ENCODE assay signal across 30 cellular contexts in genomic region chr6:25320459-25320858, GRCh38. TPM values are rescaled to one million over a fixed set of nuclear protein-coding genes. Genes with fewer than 3 reads are reported as not detected.
A peak's percentile ranks its signal among the peaks of the same experiment; 100 is the strongest.
DNase-seq lines count a peak whose midpoint lies in the region; ATAC-seq, FAIRE-seq and TF ChIP-seq lines count a peak whose summit lies in the region.
"Had no signal": no experiment of that assay in that cellular context is flagged by ENCODE, and none has a peak within 500 bp of the region (broad histone marks: within the 10 kb centered on the region; RNA-seq: fewer than 3 reads in every experiment).

No MANE protein-coding gene starts in this region.

- no peak overlapping the region for H3K27ac Mint-ChIP-seq in GM23338
- H3K27ac Mint-ChIP-seq in astrocyte (ENCODE audit: unreplicated experiment): no peak overlapping the region
- no peak overlapping the region for H3K27ac Mint-ChIP-seq in neural progenitor cell
- H3K27ac Mint-ChIP-seq: activated CD4-positive, alpha-beta T cell treated with anti-CD3 and anti-CD28 coated beads, Interleukin-2, amount 10 ng/mL, durations not matched to agents 24 days and 14 days; activated T-cell treated with anti-CD3 and anti-CD28 coated beads, Interleukin-2, amount 50 U/mL, for 24 hours; CD8-positive, alpha-beta memory T cell; natural killer cell treated with Interleukin-12 subunit alpha and Interleukin-12 subunit beta and Interleukin-15 and Interleukin-18, amount 100 ng/mL, for 72 hours had no signal

- no peaks in the 10 kb centered on the region for H3K36me3 Mint-ChIP-seq in GM23338 (ENCODE audit: low read depth)
- no peaks in the 10 kb centered on the region for H3K36me3 Mint-ChIP-seq in astrocyte (ENCODE audit: low read depth, unreplicated experiment)
- peaks cover 5% of the 10 kb centered on the region for H3K36me3 Mint-ChIP-seq in neural progenitor cell
- H3K36me3 Mint-ChIP-seq: CD8-positive, alpha-beta memory T cell; natural killer cell treated with Interleukin-12 subunit alpha and Interleukin-12 subunit beta and Interleukin-15 and Interleukin-18, amount 100 ng/mL, for 72 hours had no signal

- H3K27me3 ChIP-seq in GM23338 (ENCODE audit: insufficient read depth) (no peaks in the 10 kb centered on the region), astrocyte (ENCODE audit: insufficient read depth, low read length) (no peaks in the 10 kb centered on the region), hepatocyte (no peaks in the 10 kb centered on the region), neural progenitor cell (no peaks in the 10 kb centered on the region), WERI-Rb-1 (ENCODE audit: insufficient read depth, low read depth, severe bottlenecking) (no peaks in the 10 kb centered on the region)
- H3K27me3 ChIP-seq: BE2C, tibial nerve had no signal

- H3K9me3 Mint-ChIP-seq in GM23338 (no peaks in the 10 kb centered on the region), astrocyte (ENCODE audit: unreplicated experiment) (no peaks in the 10 kb centered on the region), neural progenitor cell (no peaks in the 10 kb centered on the region)
- H3K9me3 Mint-ChIP-seq: activated CD4-positive, alpha-beta T cell treated with anti-CD3 and anti-CD28 coated beads, Interleukin-2, amount 10 ng/mL, durations not matched to agents 24 days and 14 days; activated T-cell treated with anti-CD3 and anti-CD28 coated beads, Interleukin-2, amount 50 U/mL, for 24 hours; CD8-positive, alpha-beta memory T cell; natural killer cell treated with Interleukin-12 subunit alpha and Interleukin-12 subunit beta and Interleukin-15 and Interleukin-18, amount 100 ng/mL, for 72 hours had no signal

- H3K9me2 ChIP-seq in GM23338 (ENCODE audit: insufficient read depth): no peaks in the 10 kb centered on the region
- no peaks in the 10 kb centered on the region for H3K9me2 ChIP-seq in hepatocyte (replicated peaks; ENCODE audit: insufficient read depth)

- no peak overlapping the region for H2AFZ ChIP-seq in GM23338
- no peak overlapping the region for H2AFZ ChIP-seq in astrocyte (ENCODE audit: low read depth, low read length)
- H2AFZ ChIP-seq in hepatocyte: no peak overlapping the region
- H2AFZ ChIP-seq in neural progenitor cell (replicated peaks): no peak overlapping the region
- H2AFZ ChIP-seq: PC-9 had no signal

- H3K4me3 Mint-ChIP-seq in GM23338 (no peak overlapping the region), astrocyte (ENCODE audit: unreplicated experiment) (no peak overlapping the region), neural progenitor cell (no peak overlapping the region)
- H3K4me3 Mint-ChIP-seq: activated CD4-positive, alpha-beta T cell treated with anti-CD3 and anti-CD28 coated beads, Interleukin-2, amount 10 ng/mL, durations not matched to agents 24 days and 14 days; activated T-cell treated with anti-CD3 and anti-CD28 coated beads, Interleukin-2, amount 50 U/mL, for 24 hours; CD8-positive, alpha-beta memory T cell; natural killer cell treated with Interleukin-12 subunit alpha and Interleukin-12 subunit beta and Interleukin-15 and Interleukin-18, amount 100 ng/mL, for 72 hours had no signal

- no peak overlapping the region for H3K9ac ChIP-seq in astrocyte (ENCODE audit: low read length)
- H3K9ac ChIP-seq in neural progenitor cell: no peak overlapping the region

- H3K4me3 ChIP-seq in GM23338 (no peak overlapping the region), astrocyte (ENCODE audit: insufficient read depth, low read depth, low read length) (no peak overlapping the region), hepatocyte (no peak overlapping the region), neural progenitor cell (no peak overlapping the region), WERI-Rb-1 (ENCODE audit: low read depth, low read length) (no peak overlapping the region)
- H3K4me3 ChIP-seq: PC-9, tibial nerve had no signal

- H3K9me3 ChIP-seq in astrocyte (ENCODE audit: insufficient read depth, low read depth, low read length) (no peaks in the 10 kb centered on the region), hepatocyte (ENCODE audit: low read depth) (no peaks in the 10 kb centered on the region), neural progenitor cell (ENCODE audit: low read depth) (no peaks in the 10 kb centered on the region), WERI-Rb-1 (ENCODE audit: severe bottlenecking) (no peaks in the 10 kb centered on the region)
- H3K9me3 ChIP-seq: BE2C, tibial nerve had no signal

- H3K27me3 Mint-ChIP-seq in GM23338 (ENCODE audit: insufficient read depth, low read depth, poor library complexity): peaks cover 2% of the 10 kb centered on the region
- H3K27me3 Mint-ChIP-seq in astrocyte (ENCODE audit: low read depth, unreplicated experiment): no peaks in the 10 kb centered on the region
- H3K27me3 Mint-ChIP-seq in neural progenitor cell (ENCODE audit: insufficient read depth, low read depth): peaks cover 3% of the 10 kb centered on the region
- H3K27me3 Mint-ChIP-seq: activated T-cell treated with anti-CD3 and anti-CD28 coated beads, Interleukin-2, amount 50 U/mL, for 24 hours had no signal

- TF ChIP-seq CTCF in GM23338 (conservative IDR thresholded peaks at IDR 0.05; ENCODE audit: low read depth in 2 of 2): no peak
- no peak for TF ChIP-seq CTCF in astrocyte (IDR thresholded peaks at IDR 0.05; ENCODE audit: insufficient read depth, low read depth, low read length)
- no peak for TF ChIP-seq CTCF in hepatocyte (IDR thresholded peaks at IDR 0.05; ENCODE audit: poor library complexity)
- TF ChIP-seq CTCF in neural progenitor cell (IDR thresholded peaks at IDR 0.05): no peak
- TF ChIP-seq CTCF in WERI-Rb-1 (IDR thresholded peaks at IDR 0.05; ENCODE audit: low read depth, low read length): no peak

- H3K79me2 ChIP-seq in GM23338 (replicated peaks; ENCODE audit: insufficient read depth) (peaks cover 97% of the 10 kb centered on the region), astrocyte (ENCODE audit: insufficient read depth, low read length) (no peaks in the 10 kb centered on the region), hepatocyte (peaks cover 97% of the 10 kb centered on the region), neural progenitor cell (ENCODE audit: low read depth) (peaks cover 11% of the 10 kb centered on the region)

- H3K27ac ChIP-seq in GM23338 (ENCODE audit: low read depth) (peak overlapping the region; percentile 41; the same call in 1 of the 2 replicates), astrocyte (ENCODE audit: low read depth, low read length) (no peak overlapping the region), hepatocyte (peak overlapping the region; percentile 31), neural progenitor cell (no peak overlapping the region), WERI-Rb-1 (no peak overlapping the region)
- H3K27ac ChIP-seq: HL-60, PC-9, tibial nerve had no signal

- H4K20me1 ChIP-seq in GM23338 (replicated peaks; ENCODE audit: insufficient read depth) (peaks cover 3% of the 10 kb centered on the region; the same call in 1 of the 2 replicates), astrocyte (ENCODE audit: insufficient read depth, low read length) (no peaks in the 10 kb centered on the region), hepatocyte (ENCODE audit: insufficient read depth, poor library complexity, severe bottlenecking) (peaks cover 8% of the 10 kb centered on the region), neural progenitor cell (ENCODE audit: low read depth) (peaks cover 20% of the 10 kb centered on the region)

- DNase-seq in GM23338 (ENCODE audit: low spot score) (peak; percentile 70), astrocyte (ENCODE audit: low read depth) (peak; percentile 75), hepatocyte (ENCODE audit: low spot score) (no peak), neural progenitor cell (ENCODE audit: low spot score) (peak; percentile 10), OCI-M1 (lab: John Stamatoyannopoulos, UW) (no peak), WERI-Rb-1 (no peak)
- DNase-seq: activated CD4-positive, alpha-beta T cell treated with anti-CD3 and anti-CD28 coated beads, Interleukin-2, amount 10 ng/mL, durations not matched to agents 24 days and 14 days; activated gamma-delta T cell treated with Interleukin-2 at 50 U/mL for 16 hours; activated T-cell treated with anti-CD3 and anti-CD28 coated beads, Interleukin-2, amount 50 U/mL, for 24 hours; BE2C; CD8-positive, alpha-beta memory T cell; DMS 273 treated with DMSO at 0.1 percent for 48 hours; effector CD8-positive, alpha-beta T cell; foreskin fibroblast; left ventricle myocardium superior; NCI-H1048; NCI-H187; NCI-H2171; NCI-H524 treated with DMSO at 0.1 percent for 48 hours; PC-9; retina; Right ventricle myocardium superior; small intestine had no signal

- H3K36me3 ChIP-seq in GM23338 (ENCODE audit: insufficient read depth) (no peaks in the 10 kb centered on the region), astrocyte (ENCODE audit: insufficient read depth, low read length) (no peaks in the 10 kb centered on the region), hepatocyte (replicated peaks; ENCODE audit: insufficient read depth, low read depth) (no peaks in the 10 kb centered on the region), neural progenitor cell (no peaks in the 10 kb centered on the region), WERI-Rb-1 (no peaks in the 10 kb centered on the region)
- H3K36me3 ChIP-seq: BE2C, tibial nerve had no signal

- 12% methylated on average over 1 of the region's 1 CpG for WGBS in hepatocyte (ENCODE audit: low lambda C conversion rate, missing lambda C conversion rate)

- FAIRE-seq in astrocyte (lab: Jason Lieb, UNC): no peak
- FAIRE-seq: colon, islet of Langerhans, small intestine had no signal

- H3K4me1 ChIP-seq in GM23338 (ENCODE audit: insufficient read depth) (peaks cover 53% of the 10 kb centered on the region), astrocyte (ENCODE audit: insufficient read depth, low read length) (no peaks in the 10 kb centered on the region), hepatocyte (ENCODE audit: insufficient read depth) (peaks cover 36% of the 10 kb centered on the region), neural progenitor cell (peaks cover 47% of the 10 kb centered on the region)
- H3K4me1 ChIP-seq: BE2C, tibial nerve had no signal

- no peaks in the 10 kb centered on the region for H3F3A ChIP-seq in GM23338 (replicated peaks; ENCODE audit: low read depth)
- H3F3A ChIP-seq in neural progenitor cell (ENCODE audit: low read depth): peaks cover 23% of the 10 kb centered on the region

- H3K4me1 Mint-ChIP-seq in GM23338: peaks cover 48% of the 10 kb centered on the region
- H3K4me1 Mint-ChIP-seq in astrocyte (ENCODE audit: low read depth, unreplicated experiment): peaks cover 28% of the 10 kb centered on the region
- H3K4me1 Mint-ChIP-seq in neural progenitor cell: peaks cover 37% of the 10 kb centered on the region
- H3K4me1 Mint-ChIP-seq: activated CD4-positive, alpha-beta T cell treated with anti-CD3 and anti-CD28 coated beads, Interleukin-2, amount 10 ng/mL, durations not matched to agents 24 days and 14 days; CD8-positive, alpha-beta memory T cell had no signal

- peak; percentile 54 for ATAC-seq in GM23338
- no peak for ATAC-seq in GM18511 (IDR thresholded peaks at IDR 0.05; ENCODE audit: unreplicated experiment)
- ATAC-seq: HCT116; left ventricle myocardium superior; natural killer cell treated with Interleukin-12 subunit alpha and Interleukin-12 subunit beta and Interleukin-15 and Interleukin-18, amount 100 ng/mL, for 72 hours had no signal

- H3K4me2 ChIP-seq in GM23338 (0 out of 2 replicates have a peak overlapping the region, but pooled peaks have one; percentile 52), astrocyte (ENCODE audit: low read length) (no peak overlapping the region), hepatocyte (peak overlapping the region; percentile 17), neural progenitor cell (peak overlapping the region; percentile 22)
- H3K4me2 ChIP-seq: PC-9 had no signal

RNA-seq across cellular contexts. Expression of gene CARMIL1, which starts 41.3 kb away (rescaled TPM):
- total RNA-seq in GM23338 (2014; rRNA removed; shearing (Covaris generic)): 38.2 and 43.2 TPM in 2 replicates
- polyA plus RNA-seq in GM23338 (2016; fragmentation: Nextera tagmentation; extraction: Ambion mirVana): 64.2 and 66.9 TPM in 2 replicates
- 19.1 and 21.3 TPM in 2 replicates for total RNA-seq in astrocyte
- 37.3 and 40.6 TPM in 2 replicates for total RNA-seq in hepatocyte
- polyA plus RNA-seq in hepatocyte: 15.5 and 19.5 TPM in 2 replicates
- total RNA-seq in neural progenitor cell (ENCODE audit: low replicate concordance): 11.0 and 13.3 TPM in 2 replicates
- polyA plus RNA-seq: CD8-positive, alpha-beta memory T cell had no signal

Comparison
In these comparisons a context has a peak if more than half of its experiments do, and no peak if none do; other contexts are left out.
1. DNase-seq: peak in GM23338 (single experiment), astrocyte (single experiment) and neural progenitor cell (single experiment); none in hepatocyte (single experiment), OCI-M1 (single experiment) and WERI-Rb-1 (single experiment).
2. H3K27ac ChIP-seq: peak in GM23338 (single experiment) and hepatocyte (single experiment); none in astrocyte (single experiment), neural progenitor cell (single experiment) and WERI-Rb-1 (single experiment).